In genomic region chr16:49201118-49201517, GRCh38 we compare ENCODE assay signal across 31 cellular contexts.
DNase-seq lines count a peak whose midpoint lies in the region; ATAC-seq and TF ChIP-seq lines count a peak whose summit lies in the region.
"Had no signal": no experiment of that assay in that cellular context is flagged by ENCODE, and none has a peak within 500 bp of the region (broad histone marks: within the 10 kb centered on the region; RNA-seq: fewer than 3 reads in every experiment).

No MANE protein-coding gene starts in this region.

- peak; percentile 57 for DNase-seq in esophagus muscularis mucosa (ENCODE audit: extremely low spot score)
- peak; percentile 51 for DNase-seq in osteocyte (ENCODE audit: extremely low spot score, unreplicated experiment)
- no peak for DNase-seq in iPS-NIHi7 (ENCODE audit: extremely low spot score)
- no peak for DNase-seq in body of pancreas
- DNase-seq: 8988T; ACHN; AML-193; BE2C; C1 segment of cervical spinal cord; Caco-2; Calu3; CD4-positive, alpha-beta memory T cell; CD4-positive, alpha-beta T cell; CD4-positive, CD25-positive, alpha-beta regulatory T cell; CD8-positive, alpha-beta memory T cell; CD8-positive, alpha-beta T cell; COR-L47; DMS 273 treated with DMSO at 0.1 percent for 48 hours; DMS153; DMS53; DMS79; DMS79 treated with DMSO at 0.1 percent for 48 hours; DND-41; EL had no signal

- no peak overlapping the region for H3K27ac ChIP-seq in esophagus muscularis mucosa (replicated peaks in 1 of 4)
- no peak overlapping the region for H3K27ac ChIP-seq in body of pancreas
- H3K27ac ChIP-seq: 22Rv1; A549; BLaER1; BLaER1 treated with 17β-estradiol and CSF1 and Interleukin-3, amounts not matched to agents 10 nM and 100 nM; C4-2B had no signal

- H3K27me3 ChIP-seq in esophagus muscularis mucosa (no peaks in the 10 kb centered on the region), body of pancreas (no peaks in the 10 kb centered on the region)
- H3K27me3 ChIP-seq: BE2C; BLaER1; BLaER1 treated with 17β-estradiol and CSF1 and Interleukin-3, amounts not matched to agents 10 nM and 100 nM had no signal

- no peak overlapping the region for H3K4me3 Mint-ChIP-seq in osteocyte (ENCODE audit: unreplicated experiment)
- H3K4me3 Mint-ChIP-seq: B cell; CD14-positive monocyte; CD4-positive, alpha-beta memory T cell; CD4-positive, alpha-beta T cell; CD4-positive, CD25-positive, alpha-beta regulatory T cell; CD8-positive, alpha-beta memory T cell; CD8-positive, alpha-beta T cell had no signal

- intact Hi-C loops in esophagus muscularis mucosa (cut with DNase I): no loop called here
- intact Hi-C loops in body of pancreas (cut with DNase I): no loop called here

- H3K4me1 ChIP-seq in esophagus muscularis mucosa (no peaks in the 10 kb centered on the region), body of pancreas (no peaks in the 10 kb centered on the region)
- H3K4me1 ChIP-seq: A549; BE2C; BLaER1; BLaER1 treated with 17β-estradiol and CSF1 and Interleukin-3, amounts not matched to agents 10 nM and 100 nM; Caco-2 had no signal

- H3K4me1 Mint-ChIP-seq in osteocyte (ENCODE audit: unreplicated experiment): no peaks in the 10 kb centered on the region
- H3K4me1 Mint-ChIP-seq: B cell; CD14-positive monocyte; CD4-positive, alpha-beta memory T cell; CD4-positive, CD25-positive, alpha-beta regulatory T cell; CD8-positive, alpha-beta memory T cell had no signal

- no peak overlapping the region for H3K27ac Mint-ChIP-seq in osteocyte (ENCODE audit: unreplicated experiment)
- H3K27ac Mint-ChIP-seq: B cell; CD14-positive monocyte; CD4-positive, alpha-beta memory T cell; CD4-positive, alpha-beta T cell; CD8-positive, alpha-beta memory T cell; CD8-positive, alpha-beta T cell had no signal

- H3K4me3 ChIP-seq in esophagus muscularis mucosa (no peak overlapping the region), body of pancreas (no peak overlapping the region)
- H3K4me3 ChIP-seq: A549; BLaER1; BLaER1 treated with 17β-estradiol and CSF1 and Interleukin-3, amounts not matched to agents 10 nM and 100 nM had no signal

- TF ChIP-seq POLR2A in esophagus muscularis mucosa (IDR thresholded peaks at IDR 0.05; ENCODE audit: low read depth) (no peak), body of pancreas (IDR thresholded peaks at IDR 0.05) (no peak)

- H3K9me3 Mint-ChIP-seq in osteocyte (ENCODE audit: unreplicated experiment): peaks cover 8% of the 10 kb centered on the region
- H3K9me3 Mint-ChIP-seq: CD8-positive, alpha-beta T cell had no signal

- H3K36me3 Mint-ChIP-seq in osteocyte (ENCODE audit: unreplicated experiment): no peaks in the 10 kb centered on the region
- H3K36me3 Mint-ChIP-seq: CD14-positive monocyte; CD4-positive, alpha-beta memory T cell; CD4-positive, CD25-positive, alpha-beta regulatory T cell; CD8-positive, alpha-beta memory T cell; CD8-positive, alpha-beta T cell had no signal

- TF ChIP-seq CTCF in esophagus muscularis mucosa (IDR thresholded peaks at IDR 0.05) (no peak), osteocyte (IDR thresholded peaks at IDR 0.05) (no peak), body of pancreas (IDR thresholded peaks at IDR 0.05) (no peak)

- 100% methylated on average over 1 of the region's 1 CpG for WGBS in esophagus muscularis mucosa
- WGBS in body of pancreas, 2 donors: 76 to 79% methylated on average over 1 of the region's 1 CpG

- ATAC-seq in body of pancreas: no peak
- ATAC-seq: A549; CD8-positive, alpha-beta T cell had no signal

- no peaks in the 10 kb centered on the region for H3K9me3 ChIP-seq in esophagus muscularis mucosa
- no peaks in the 10 kb centered on the region for H3K9me3 ChIP-seq in body of pancreas
- H3K9me3 ChIP-seq: A549; BE2C; BLaER1; BLaER1 treated with 17β-estradiol and CSF1 and Interleukin-3, amounts not matched to agents 10 nM and 100 nM; Caco-2 had no signal

- TF ChIP-seq EP300 in esophagus muscularis mucosa (IDR thresholded peaks at IDR 0.05): no peak

- H3K36me3 ChIP-seq in esophagus muscularis mucosa: no peaks in the 10 kb centered on the region
- no peaks in the 10 kb centered on the region for H3K36me3 ChIP-seq in body of pancreas (replicated peaks in 1 of 2; ENCODE audit: insufficient read depth in 1 of 2, low read depth in 2 of 2)
- H3K36me3 ChIP-seq: BE2C; BLaER1; BLaER1 treated with 17β-estradiol and CSF1 and Interleukin-3, amounts not matched to agents 10 nM and 100 nM had no signal

- no peaks in the 10 kb centered on the region for H3K27me3 Mint-ChIP-seq in osteocyte (ENCODE audit: unreplicated experiment)
- H3K27me3 Mint-ChIP-seq: B cell; CD4-positive, CD25-positive, alpha-beta regulatory T cell had no signal

Comparison
In these comparisons a context has a peak if more than half of its experiments do, and no peak if none do; other contexts are left out.
1. DNase-seq: peak in esophagus muscularis mucosa (single experiment) and osteocyte (single experiment); none in iPS-NIHi7 (single experiment) and body of pancreas (0 of 4).